In the genomic region with DNA sequence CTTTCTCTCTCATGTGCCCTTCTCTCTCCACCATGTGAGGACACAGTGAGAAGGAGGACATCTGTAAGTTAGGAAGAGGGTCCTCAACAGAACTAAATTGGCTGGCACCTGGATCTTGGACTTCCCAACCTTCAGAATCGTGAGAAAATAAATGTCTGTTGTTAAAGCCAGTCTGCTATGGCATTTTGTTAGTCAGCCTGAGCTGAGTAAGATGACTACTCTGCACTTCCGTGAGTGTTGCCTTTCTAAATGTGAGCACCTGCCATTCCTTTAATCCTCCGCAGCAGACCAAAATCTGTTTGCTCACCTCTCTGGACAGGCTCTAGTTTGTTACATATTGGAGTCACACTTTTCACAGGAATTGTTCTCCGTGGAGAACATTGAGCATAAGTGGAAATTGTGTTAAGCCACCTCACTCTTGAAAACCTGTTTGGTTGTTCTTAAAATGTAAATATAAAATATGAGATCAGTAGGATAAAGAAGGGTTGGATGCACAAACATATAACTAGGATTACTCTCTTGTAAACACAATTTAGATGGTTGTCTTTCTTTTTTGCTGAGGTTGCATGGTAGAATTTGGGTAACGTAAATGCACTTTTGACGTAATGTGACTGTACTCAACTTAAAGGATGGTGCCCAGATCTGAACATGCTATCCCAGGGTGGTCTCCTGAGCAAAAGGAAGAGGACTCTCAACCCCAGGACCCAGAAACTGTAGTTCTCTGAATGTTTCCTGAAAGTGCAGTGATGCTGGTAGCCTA, we compare ENCODE assay signal across 22 cellular contexts.
"Had no signal": no experiment of that assay in that cellular context is flagged by ENCODE, and none has a peak within 500 bp of the region (broad histone marks: within the 10 kb centered on the region; RNA-seq: fewer than 3 reads in every experiment).

No MANE protein-coding gene starts in this region.

- FAIRE-seq: TTC549 had no signal

- H3K9me3 ChIP-seq: ascending aorta, body of pancreas had no signal

- ATAC-seq: activated naive CD4-positive, alpha-beta T cell treated with anti-CD3 and anti-CD28 coated beads, Interleukin-2, amount 50 U/mL, for 72 hours; activated naive CD8-positive, alpha-beta T cell treated with anti-CD3 and anti-CD28 coated beads, Interleukin-2, amount 50 U/mL, for 24 hours; activated T-cell treated with anti-CD3 and anti-CD28 coated beads, Interleukin-2, amount 50 U/mL, for 4 hours; body of pancreas had no signal

- H3K27me3 ChIP-seq: ascending aorta, body of pancreas had no signal

- H3K4me2 ChIP-seq: PC-9 had no signal

- H2AFZ ChIP-seq: PC-9 had no signal

- H3K4me1 ChIP-seq: body of pancreas had no signal

- H3K4me3 ChIP-seq: ascending aorta, body of pancreas, PC-9 had no signal

- H3K36me3 ChIP-seq: ascending aorta had no signal

- DNase-seq: activated CD4-positive, alpha-beta memory T cell treated with anti-CD3 and anti-CD28 coated beads for 36 hours; activated CD4-positive, alpha-beta T cell treated with anti-CD3 and anti-CD28 coated beads, Interleukin-2, amount 10 ng/mL, durations not matched to agents 7 days and 5 days; activated CD4-positive, CD25-positive, alpha-beta regulatory T cell; activated CD8-positive, alpha-beta memory T cell treated with anti-CD3 and anti-CD28 coated beads for 24 hours; activated effector memory CD4-positive, alpha-beta T cell treated with anti-CD3 and anti-CD28 coated beads, Interleukin-2, amount 50 U/mL, for 16 hours; activated naive CD4-positive, alpha-beta T cell treated with Interleukin-2 at 50 U/mL for 16 hours; activated naive CD8-positive, alpha-beta T cell treated with anti-CD3 and anti-CD28 coated beads, Interleukin-2, amount 50 U/mL, for 24 hours; activated T-cell treated with anti-CD3 and anti-CD28 coated beads, Interleukin-2, amount 50 U/mL, for 4 hours; amniotic stem cell; body of pancreas; NCI-H1048; NCI-H146; NCI-H187 treated with DMSO at 0.1 percent for 48 hours; NCI-H2081 treated with DMSO at 0.1 percent for 48 hours; NCI-H446; NCI-H524; PC-9; SHP77 treated with DMSO at 0.1 percent for 48 hours; T-helper 9 cell had no signal

- H3K27ac ChIP-seq: ascending aorta, body of pancreas, PC-9 had no signal
